In the genomic region with DNA sequence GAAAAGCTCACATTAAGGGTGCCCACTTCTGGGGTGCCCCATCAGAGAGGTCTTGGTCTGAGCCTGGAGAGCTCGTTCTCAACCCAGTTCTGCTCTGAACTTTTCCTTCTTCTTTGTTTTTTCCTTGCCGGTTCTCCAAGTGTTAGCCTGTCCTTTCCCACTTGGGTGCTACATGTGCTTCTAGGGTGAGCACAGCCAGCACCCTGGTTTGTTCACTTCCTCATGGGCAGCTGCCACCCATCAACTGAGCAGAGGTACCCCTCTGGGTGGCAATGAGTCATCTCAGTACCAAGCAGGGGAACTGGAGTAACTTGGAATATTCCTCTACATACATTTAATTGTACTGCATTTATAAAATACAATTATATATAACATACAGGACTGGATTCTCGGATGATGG, we compare ENCODE assay signal across 9 cellular contexts. TPM values are rescaled to one million over a fixed set of nuclear protein-coding genes. Genes with fewer than 3 reads are reported as not detected.
DNase-seq lines count a peak whose midpoint lies in the region; ATAC-seq and TF ChIP-seq lines count a peak whose summit lies in the region.
"Had no signal": no experiment of that assay in that cellular context is flagged by ENCODE, and none has a peak within 500 bp of the region (broad histone marks: within the 10 kb centered on the region; RNA-seq: fewer than 3 reads in every experiment).

No MANE protein-coding gene starts in this region.

- peak overlapping the region; percentile 42; the same call in 1 of the 2 replicates for H3K9ac ChIP-seq in GM23248

- no peak for DNase-seq in GM23248
- DNase-seq in RPMI8226 = peak; percentile 34
- DNase-seq in effector memory CD4-positive, alpha-beta T cell = no peak
- no peak for DNase-seq in spleen
- DNase-seq in NCI-H1436 treated with DMSO at 0.1 percent for 48 hours (lab: John Stamatoyannopoulos, UW) = no peak
- no peak for DNase-seq in NCI-H1436 (lab: John Stamatoyannopoulos, UW)
- DNase-seq: NCI-H446 treated with DMSO at 0.1 percent for 48 hours had no signal

- no peaks in the 10 kb centered on the region for H3K79me2 ChIP-seq in GM23248 (ENCODE audit: insufficient read depth)

- H3K4me2 ChIP-seq in GM23248 (ENCODE audit: unreplicated experiment) = peak overlapping the region; percentile 69

- H3K4me1 ChIP-seq in GM23248 (ENCODE audit: insufficient read depth) (peaks cover 58% of the 10 kb centered on the region), spleen (peaks cover 51 to 98% (median 82%) of the 10 kb centered on the region in 6 donors)
- H3K4me1 ChIP-seq in effector memory CD4-positive, alpha-beta T cell (ENCODE audit: control insufficient read depth, insufficient read depth, low read length, poor library complexity, severe bottlenecking) = peaks cover 90% of the 10 kb centered on the region

- in situ Hi-C loops in GM23248 (cut with MboI) = no loop called here

- H3K4me3 ChIP-seq in GM23248 = no peak overlapping the region
- H3K4me3 ChIP-seq in effector memory CD4-positive, alpha-beta T cell (ENCODE audit: insufficient read depth, low read depth, low read length, poor library complexity, severe bottlenecking) = peak overlapping the region; percentile 27
- H3K4me3 ChIP-seq in spleen = peak overlapping the region in 3 of 8 donors; percentile 5 to 47 (median 6)

- intact Hi-C loops in spleen (cut with DNase I; ENCODE audit: low total_unique reads) = no loop called here

- H3K9me3 ChIP-seq in GM23248 (ENCODE audit: low read depth) (no peaks in the 10 kb centered on the region), spleen (no peaks in the 10 kb centered on the region)
- no peaks in the 10 kb centered on the region for H3K9me3 ChIP-seq in effector memory CD4-positive, alpha-beta T cell (ENCODE audit: control insufficient read depth, low read length)

- no peak for ATAC-seq in GM21723 (IDR thresholded peaks at IDR 0.05; ENCODE audit: unreplicated experiment)
- no peak for ATAC-seq in HG03460 (IDR thresholded peaks at IDR 0.05; ENCODE audit: unreplicated experiment)

- peaks cover 32% of the 10 kb centered on the region for H3F3A ChIP-seq in GM23248 (ENCODE audit: insufficient read depth)

- H3K9me2 ChIP-seq in GM23248 (ENCODE audit: insufficient read depth) = no peaks in the 10 kb centered on the region

- H4K20me1 ChIP-seq in GM23248 (ENCODE audit: insufficient read depth) = no peaks in the 10 kb centered on the region

- no peak for TF ChIP-seq CTCF in spleen (IDR thresholded peaks at IDR 0.05 in 8 of 11, conservative IDR thresholded peaks at IDR 0.05 in 3 of 11)

- no peak for TF ChIP-seq POLR2A in spleen (IDR thresholded peaks at IDR 0.05)

- no peak overlapping the region for H3K27ac ChIP-seq in GM23248
- peak overlapping the region; percentile 74 for H3K27ac ChIP-seq in effector memory CD4-positive, alpha-beta T cell (ENCODE audit: insufficient read depth, low read length, poor library complexity, severe bottlenecking)
- peak overlapping the region; percentile 67 to 97 (median 93) for H3K27ac ChIP-seq in spleen

- no peak overlapping the region for H2AFZ ChIP-seq in GM23248

- H3K27me3 ChIP-seq in GM23248 (replicated peaks; ENCODE audit: insufficient read depth) (no peaks in the 10 kb centered on the region), spleen (replicated peaks in 1 of 7) (no peaks in the 10 kb centered on the region)
- H3K27me3 ChIP-seq in effector memory CD4-positive, alpha-beta T cell (replicated peaks; ENCODE audit: control insufficient read depth, insufficient read depth, low read length, poor library complexity, severe bottlenecking) = no peaks in the 10 kb centered on the region

- 32 to 42% methylated on average over 3 of the region's 3 CpGs for whole genome bisulfite sequencing in GM23248 (ENCODE audit: low coverage in 1 of 2, low lambda C conversion rate in 2 of 2, missing lambda C conversion rate in 2 of 2), 2 experiments
- 51 to 63% (median 58%) methylated on average over 3 of the region's 3 CpGs for WGBS in spleen, 5 donors

- H3K36me3 ChIP-seq in GM23248 (ENCODE audit: low read depth) = no peaks in the 10 kb centered on the region
- no peaks in the 10 kb centered on the region for H3K36me3 ChIP-seq in effector memory CD4-positive, alpha-beta T cell (ENCODE audit: control insufficient read depth, insufficient read depth, low read length)
- H3K36me3 ChIP-seq in spleen = no peaks in the 10 kb centered on the region

RNA-seq across cellular contexts. Expression of a gene that starts 3.9 kb away (rescaled TPM):
- 3.8 and 4.8 TPM in 2 replicates for total RNA-seq in GM23248 (2014; rRNA removed; shearing (Covaris generic))
- polyA plus RNA-seq in GM23248 (2016; fragmentation: Nextera tagmentation; extraction: Ambion mirVana) (1.2 TPM in 2 replicates), spleen (1 to 10 TPM; 1.4 to 5.2 (median 1.8) TPM)
- total RNA-seq in spleen = 10 to 100 TPM; 26.8 to 34.5 (median 28.9) TPM

RNA-seq across cellular contexts. Expression of a gene that starts 14.5 kb away (rescaled TPM):
- total RNA-seq in GM23248 (2014; rRNA removed; shearing (Covaris generic)) = 38.6 and 46.0 TPM in 2 replicates
- 48.7 and 48.9 TPM in 2 replicates for polyA plus RNA-seq in GM23248 (2016; fragmentation: Nextera tagmentation; extraction: Ambion mirVana)
- 10 to 100 TPM; 18.2 to 48.4 (median 24.6) TPM for total RNA-seq in spleen
- polyA plus RNA-seq in spleen = 10 to 100 TPM; 24.4 to 37.3 (median 34.0) TPM
